In the genomic region with DNA sequence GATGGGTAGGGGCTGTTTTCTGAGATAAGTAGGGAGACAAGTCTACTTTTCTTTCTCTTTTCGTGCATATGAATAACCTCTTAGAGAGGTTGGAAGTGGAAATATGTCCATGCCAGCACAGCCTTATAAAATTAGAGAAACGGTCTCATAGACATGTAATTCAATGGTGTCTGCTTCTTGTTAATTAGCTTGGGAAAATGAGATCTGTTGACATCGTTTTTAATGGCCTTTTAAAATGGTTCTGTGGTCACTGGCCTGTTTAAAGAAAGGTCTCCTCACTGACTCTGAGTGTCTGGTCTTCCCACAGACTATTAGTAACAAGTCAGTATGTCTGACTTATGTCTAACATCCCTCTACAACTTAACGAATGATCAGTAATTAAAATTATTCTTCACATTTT, we compare ENCODE assay signal across 26 cellular contexts.
"Had no signal": no experiment of that assay in that cellular context is flagged by ENCODE, and none has a peak within 500 bp of the region (broad histone marks: within the 10 kb centered on the region; RNA-seq: fewer than 3 reads in every experiment).

No MANE protein-coding gene starts in this region.

- H3K4me2 ChIP-seq: neural progenitor cell had no signal

- H2AFZ ChIP-seq: neural progenitor cell, parathyroid adenoma had no signal

- H3K4me1 Mint-ChIP-seq: activated B cell treated with CpG ODN at 0.5 μM for 24 hours; activated CD8-positive, alpha-beta memory T cell treated with anti-CD3 and anti-CD28 coated beads, Interleukin-2, amount 10 ng/mL, durations not matched to agents 7 days and 5 days; central memory CD8-positive, alpha-beta T cell; naive thymus-derived CD4-positive, alpha-beta T cell had no signal

- H3K27ac ChIP-seq: esophagus squamous epithelium, heart right ventricle, neural progenitor cell, parathyroid adenoma, psoas muscle, tibial nerve had no signal

- H3K36me3 Mint-ChIP-seq: activated CD8-positive, alpha-beta memory T cell treated with anti-CD3 and anti-CD28 coated beads, Interleukin-2, amount 10 ng/mL, durations not matched to agents 7 days and 5 days; activated naive CD8-positive, alpha-beta T cell; naive thymus-derived CD4-positive, alpha-beta T cell; neural progenitor cell had no signal

- H3K4me1 ChIP-seq: esophagus squamous epithelium, heart right ventricle, parathyroid adenoma, psoas muscle had no signal

- DNase-seq: activated B cell treated with CpG ODN at 0.5 μM for 24 hours; activated CD4-positive, alpha-beta T cell treated with anti-CD3 and anti-CD28 coated beads, Interleukin-2, amount 50 U/mL, for 1 hour; activated CD8-positive, alpha-beta memory T cell treated with anti-CD3 and anti-CD28 coated beads, Interleukin-2, amount 10 ng/mL, durations not matched to agents 7 days and 5 days; activated CD8-positive, alpha-beta T cell treated with anti-CD3 and anti-CD28 coated beads for 36 hours; activated naive CD4-positive, alpha-beta T cell treated with Interleukin-2 at 50 U/mL for 16 hours; activated T-cell treated with anti-CD3 and anti-CD28 coated beads, Interleukin-2, amount 50 U/mL, for 48 hours; anterior cingulate cortex; effector CD4-positive, alpha-beta T cell; esophagus squamous epithelium; foreskin melanocyte; heart right ventricle; left ventricle myocardium superior; midbrain; naive thymus-derived CD4-positive, alpha-beta T cell; occipital lobe; psoas muscle; stimulated activated CD4-positive, alpha-beta T cell treated with anti-CD3 and anti-CD28 coated beads, Interleukin-15, amount 100 ng/mL, for 24 hours; stimulated activated naive CD4-positive, alpha-beta T cell; T-helper 1 cell had no signal

- H3K27ac Mint-ChIP-seq: activated B cell treated with CpG ODN at 0.5 μM for 24 hours; activated CD8-positive, alpha-beta memory T cell treated with anti-CD3 and anti-CD28 coated beads, Interleukin-2, amount 10 ng/mL, durations not matched to agents 7 days and 5 days; activated CD8-positive, alpha-beta T cell treated with anti-CD3 and anti-CD28 coated beads for 36 hours; activated naive CD8-positive, alpha-beta T cell; dendritic cell treated with granulocyte-macrophage colony-stimulating factor and Interleukin-4, amounts not matched to agents 40 ng/mL and 50 ng/mL, for 4 days; naive thymus-derived CD4-positive, alpha-beta T cell; neural progenitor cell; T-helper 2 cell treated with Interferon-gamma antibody and Interleukin-4, amounts not matched to agents 5 μg/mL and 100 μg/mL, for 36 hours had no signal

- H3K79me2 ChIP-seq: parathyroid adenoma had no signal

- H3K9me3 ChIP-seq: esophagus squamous epithelium, heart right ventricle, psoas muscle, tibial nerve had no signal

- H3K27me3 ChIP-seq: esophagus squamous epithelium, heart right ventricle, neural progenitor cell, tibial nerve had no signal

- H3K27me3 Mint-ChIP-seq: activated B cell treated with CpG ODN at 0.5 μM for 24 hours; activated CD8-positive, alpha-beta memory T cell treated with anti-CD3 and anti-CD28 coated beads, Interleukin-2, amount 10 ng/mL, durations not matched to agents 7 days and 5 days; activated CD8-positive, alpha-beta T cell treated with anti-CD3 and anti-CD28 coated beads for 36 hours; activated naive CD8-positive, alpha-beta T cell; central memory CD8-positive, alpha-beta T cell; dendritic cell treated with granulocyte-macrophage colony-stimulating factor and Interleukin-4, amounts not matched to agents 40 ng/mL and 50 ng/mL, for 4 days; naive thymus-derived CD4-positive, alpha-beta T cell had no signal

- H3K36me3 ChIP-seq: esophagus squamous epithelium, heart right ventricle, neural progenitor cell, tibial nerve had no signal

- H3K9me3 Mint-ChIP-seq: dendritic cell treated with granulocyte-macrophage colony-stimulating factor and Interleukin-4, amounts not matched to agents 40 ng/mL and 50 ng/mL, for 4 days; neural progenitor cell had no signal

- H3K4me3 Mint-ChIP-seq: activated B cell treated with CpG ODN at 0.5 μM for 24 hours; activated CD8-positive, alpha-beta memory T cell treated with anti-CD3 and anti-CD28 coated beads, Interleukin-2, amount 10 ng/mL, durations not matched to agents 7 days and 5 days; activated CD8-positive, alpha-beta T cell treated with anti-CD3 and anti-CD28 coated beads for 36 hours; activated naive CD8-positive, alpha-beta T cell; central memory CD8-positive, alpha-beta T cell; dendritic cell treated with granulocyte-macrophage colony-stimulating factor and Interleukin-4, amounts not matched to agents 40 ng/mL and 50 ng/mL, for 4 days; naive thymus-derived CD4-positive, alpha-beta T cell; neural progenitor cell; T-helper 2 cell treated with Interferon-gamma antibody and Interleukin-4, amounts not matched to agents 5 μg/mL and 100 μg/mL, for 36 hours had no signal

- H3K4me3 ChIP-seq: esophagus squamous epithelium, heart right ventricle, neural progenitor cell, psoas muscle, tibial nerve had no signal

- H3K9ac ChIP-seq: neural progenitor cell, parathyroid adenoma had no signal
